In the genomic region with DNA sequence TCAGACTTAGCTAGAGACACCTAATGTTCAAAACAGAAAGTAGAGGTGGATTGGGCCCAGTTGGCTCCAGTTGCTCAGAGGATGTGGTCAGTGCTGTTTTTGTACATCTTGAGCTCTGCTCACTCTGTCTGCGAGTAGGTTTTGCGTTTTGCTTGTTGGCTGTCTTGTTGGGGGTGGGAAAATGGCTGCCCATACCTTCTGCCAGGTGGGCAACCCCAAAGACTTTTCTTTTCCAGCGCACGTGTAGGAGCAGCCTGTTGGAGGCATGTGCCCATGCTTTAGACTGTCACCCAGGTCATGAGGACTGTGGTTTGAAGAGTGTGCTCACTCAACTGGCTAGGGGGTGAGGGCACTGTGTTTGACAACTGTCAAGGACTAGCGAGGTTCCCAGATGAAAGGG, we compare ENCODE assay signal across 11 cellular contexts.
DNase-seq lines count a peak whose midpoint lies in the region; ATAC-seq and TF ChIP-seq lines count a peak whose summit lies in the region.
"Had no signal": no experiment of that assay in that cellular context is flagged by ENCODE, and none has a peak within 500 bp of the region (broad histone marks: within the 10 kb centered on the region; RNA-seq: fewer than 3 reads in every experiment).

No MANE protein-coding gene starts in this region.

- TF ChIP-seq EP300 in transverse colon (IDR thresholded peaks at IDR 0.05; ENCODE audit: low read depth) = no peak

- no peaks in the 10 kb centered on the region for H3K27me3 Mint-ChIP-seq in activated naive CD4-positive, alpha-beta T cell treated with anti-CD3 and anti-CD28 coated beads for 36 hours (ENCODE audit: low read depth)
- H3K27me3 Mint-ChIP-seq in T-helper 17 cell = no peaks in the 10 kb centered on the region

- H3K36me3 Mint-ChIP-seq in activated naive CD4-positive, alpha-beta T cell treated with anti-CD3 and anti-CD28 coated beads for 36 hours (ENCODE audit: low read depth) = no peaks in the 10 kb centered on the region
- peaks cover 6% of the 10 kb centered on the region for H3K36me3 Mint-ChIP-seq in T-helper 17 cell (ENCODE audit: low read depth)

- CTCF ChIA-PET in activated naive CD4-positive, alpha-beta T cell treated with anti-CD3 and anti-CD28 coated beads for 36 hours (lab: Charles Lee) = interaction anchor here (0.9 kb wide), 1 partner anchor 16 kb away, joined by 3 read pairs; no protein-coding TSS in a partner anchor

- H3K4me1 Mint-ChIP-seq in activated naive CD4-positive, alpha-beta T cell treated with anti-CD3 and anti-CD28 coated beads for 36 hours (ENCODE audit: low read depth) = peaks cover 60% of the 10 kb centered on the region
- H3K4me1 Mint-ChIP-seq in T-helper 17 cell = peaks cover 43% of the 10 kb centered on the region

- no peaks in the 10 kb centered on the region for H3K9me3 ChIP-seq in T-helper 17 cell (ENCODE audit: control insufficient read depth, low read length, poor library complexity, severe bottlenecking)
- no peaks in the 10 kb centered on the region for H3K9me3 ChIP-seq in transverse colon

- peaks cover 4 to 35% (median 10%) of the 10 kb centered on the region in 4 donors for H3K4me1 ChIP-seq in transverse colon

- no peak for TF ChIP-seq CTCF in transverse colon (IDR thresholded peaks at IDR 0.05)

- no peak for TF ChIP-seq POLR2A in transverse colon (IDR thresholded peaks at IDR 0.05)

- H3K9me3 Mint-ChIP-seq in activated naive CD4-positive, alpha-beta T cell treated with anti-CD3 and anti-CD28 coated beads for 36 hours = no peaks in the 10 kb centered on the region
- H3K9me3 Mint-ChIP-seq: activated T-cell treated with anti-CD3 and anti-CD28 coated beads, Interleukin-2, amount 50 U/mL, for 4 hours had no signal

- in situ Hi-C loops in transverse colon (cut with MboI; ENCODE audit: low pct_ligation_motif_present in 1 of 4, low pct_unique_long_range_greater_than_20kb in 1 of 4, low sequenced_read_pairs in 3 of 4) = no loop called here

- 74% methylated on average over 5 of the region's 5 CpGs; no CpG with 5 or more reads in 1 of the 2 donors for WGBS in transverse colon (ENCODE audit: low coverage in 1 of 2), 2 donors

- DNase-seq in activated naive CD4-positive, alpha-beta T cell treated with anti-CD3 and anti-CD28 coated beads for 36 hours = peak; percentile 35
- no peak for DNase-seq in activated naive CD4-positive, alpha-beta T cell treated with Interleukin-2 at 50 U/mL for 16 hours
- no peak for DNase-seq in T-helper 17 cell
- peak; percentile 17 for DNase-seq in transverse colon
- no peak for DNase-seq in DMS153 treated with DMSO at 0.1 percent for 48 hours (lab: John Stamatoyannopoulos, UW; ENCODE audit: unreplicated experiment)
- no peak for DNase-seq in NOMO-1 (lab: John Stamatoyannopoulos, UW; ENCODE audit: unreplicated experiment in 2 of 2)
- no peak for DNase-seq in left colon
- DNase-seq: activated T-cell treated with anti-CD3 and anti-CD28 coated beads, Interleukin-2, amount 50 U/mL, for 4 hours; KBM-7; mammary epithelial cell had no signal

- ATAC-seq in HG02852 (IDR thresholded peaks at IDR 0.05; ENCODE audit: unreplicated experiment) (peak; percentile 53), T-helper 17 cell (peak; percentile 60), left colon (no peak)

- no peaks in the 10 kb centered on the region for H3K27me3 ChIP-seq in transverse colon

- H3K27ac Mint-ChIP-seq in activated naive CD4-positive, alpha-beta T cell treated with anti-CD3 and anti-CD28 coated beads for 36 hours = peak overlapping the region; percentile 39
- H3K27ac Mint-ChIP-seq in T-helper 17 cell = no peak overlapping the region

- intact Hi-C loops in activated naive CD4-positive, alpha-beta T cell treated with anti-CD3 and anti-CD28 coated beads for 36 hours (cut with micrococcal nuclease) = no loop called here
- intact Hi-C loops in transverse colon (cut with DNase I; ENCODE audit: low total_unique reads) (no loop called here), left colon (cut with DNase I, micrococcal nuclease) (no loop called here)

- no peak overlapping the region for H3K4me3 Mint-ChIP-seq in activated naive CD4-positive, alpha-beta T cell treated with anti-CD3 and anti-CD28 coated beads for 36 hours
- no peak overlapping the region for H3K4me3 Mint-ChIP-seq in T-helper 17 cell
- H3K4me3 Mint-ChIP-seq: activated T-cell treated with anti-CD3 and anti-CD28 coated beads, Interleukin-2, amount 50 U/mL, for 4 hours had no signal

- H3K4me3 ChIP-seq in transverse colon = no peak overlapping the region

- no peak overlapping the region for H3K27ac ChIP-seq in transverse colon

- no peaks in the 10 kb centered on the region for H3K36me3 ChIP-seq in transverse colon

Comparison
In these comparisons a context has a peak if more than half of its experiments do, and no peak if none do; other contexts are left out.
1. DNase-seq: peak in activated naive CD4-positive, alpha-beta T cell treated with anti-CD3 and anti-CD28 coated beads for 36 hours (single experiment) and transverse colon (single experiment); none in activated naive CD4-positive, alpha-beta T cell treated with Interleukin-2 at 50 U/mL for 16 hours (single experiment), T-helper 17 cell (0 of 3), DMS153 treated with DMSO at 0.1 percent for 48 hours (single experiment), NOMO-1 (0 of 2) and left colon (0 of 2).